In genomic region chr10:31697271-31698168, GRCh38 we compare ENCODE assay signal across 10 cellular contexts.
A peak's percentile ranks its signal among the peaks of the same experiment; 100 is the strongest.
DNase-seq lines count a peak whose midpoint lies in the region; ATAC-seq and TF ChIP-seq lines count a peak whose summit lies in the region.
"Had no signal": no experiment of that assay in that cellular context is flagged by ENCODE, and none has a peak within 500 bp of the region (broad histone marks: within the 10 kb centered on the region; RNA-seq: fewer than 3 reads in every experiment).

No MANE protein-coding gene starts in this region.

- no peaks in the 10 kb centered on the region for H3K9me3 Mint-ChIP-seq in activated naive CD4-positive, alpha-beta T cell treated with anti-CD3 and anti-CD28 coated beads, Interleukin-2, amount 50 U/mL, for 24 hours
- H3K9me3 Mint-ChIP-seq in activated naive CD4-positive, alpha-beta T cell treated with anti-CD3 and anti-CD28 coated beads, Interleukin-2, amount 50 U/mL, for 72 hours, result peaks cover 0 to 5% of the 10 kb centered on the region in 2 donors
- H3K9me3 Mint-ChIP-seq in endodermal cell, result peaks cover 15% of the 10 kb centered on the region
- H3K9me3 Mint-ChIP-seq in activated naive CD8-positive, alpha-beta T cell treated with anti-CD3 and anti-CD28 coated beads for 36 hours, result peaks cover 1% of the 10 kb centered on the region

- no peak overlapping the region for H3K9ac ChIP-seq in endodermal cell (ENCODE audit: extremely low read depth, low read length, poor library complexity, severe bottlenecking)

- ATAC-seq in activated naive CD4-positive, alpha-beta T cell treated with anti-CD3 and anti-CD28 coated beads, Interleukin-2, amount 50 U/mL, for 72 hours, result no peak
- ATAC-seq in aorta (ENCODE audit: low FRiP score), result peak; percentile 91
- no peak for ATAC-seq in HG02759 (IDR thresholded peaks at IDR 0.05; ENCODE audit: unreplicated experiment)

- H3K27ac ChIP-seq in endodermal cell (ENCODE audit: low read depth, low read length) (peak overlapping the region; percentile 62), aorta (ENCODE audit: low read depth in 1 of 2, low read length in 2 of 2) (peak overlapping the region; percentile 98 to 99)
- H3K27ac ChIP-seq: PC-9 had no signal

- intact Hi-C loops in aorta (cut with DNase I), result loop anchor here in 1 of 2 donors (2.0 to 5.0 kb wide), 3 partner anchors 40 to 95 kb away; no protein-coding TSS in a partner anchor

- H3K27ac Mint-ChIP-seq in activated naive CD4-positive, alpha-beta T cell treated with anti-CD3 and anti-CD28 coated beads, Interleukin-2, amount 50 U/mL, for 24 hours, result peak overlapping the region; percentile 18
- no peak overlapping the region for H3K27ac Mint-ChIP-seq in activated naive CD4-positive, alpha-beta T cell treated with anti-CD3 and anti-CD28 coated beads, Interleukin-2, amount 50 U/mL, for 72 hours
- H3K27ac Mint-ChIP-seq in endodermal cell, result no peak overlapping the region
- no peak overlapping the region for H3K27ac Mint-ChIP-seq in activated naive CD8-positive, alpha-beta T cell treated with anti-CD3 and anti-CD28 coated beads for 36 hours

- H3K4me1 ChIP-seq in endodermal cell (ENCODE audit: control insufficient read depth, insufficient read depth, low read length), result no peaks in the 10 kb centered on the region
- H3K4me1 ChIP-seq in aorta (ENCODE audit: control insufficient read depth in 1 of 2, insufficient read depth in 2 of 2, low read length in 2 of 2), result peaks cover 2 to 10% of the 10 kb centered on the region in 2 donors

- no peaks in the 10 kb centered on the region for H3K27me3 Mint-ChIP-seq in activated naive CD4-positive, alpha-beta T cell treated with anti-CD3 and anti-CD28 coated beads, Interleukin-2, amount 50 U/mL, for 24 hours
- H3K27me3 Mint-ChIP-seq in endodermal cell (ENCODE audit: insufficient read depth), result peaks cover 2% of the 10 kb centered on the region
- H3K27me3 Mint-ChIP-seq in activated naive CD8-positive, alpha-beta T cell treated with anti-CD3 and anti-CD28 coated beads for 36 hours, result no peaks in the 10 kb centered on the region

- H3K9me3 ChIP-seq in endodermal cell (ENCODE audit: control insufficient read depth, low read length) (peaks cover 10% of the 10 kb centered on the region), aorta (ENCODE audit: control insufficient read depth, low read length) (no peaks in the 10 kb centered on the region)

- TF ChIP-seq CTCF in endodermal cell (conservative IDR thresholded peaks at IDR 0.05), result no peak

- 89% methylated on average over 12 to 19 of the region's 19 CpGs for WGBS in endodermal cell (ENCODE audit: insufficient coverage in 1 of 2, insufficient read length in 1 of 2), 2 experiments
- 1 to 3% methylated on average over 19 of the region's 19 CpGs for WGBS in aorta, 2 donors

- H3K4me3 Mint-ChIP-seq in activated naive CD4-positive, alpha-beta T cell treated with anti-CD3 and anti-CD28 coated beads, Interleukin-2, amount 50 U/mL, for 24 hours, result no peak overlapping the region
- no peak overlapping the region for H3K4me3 Mint-ChIP-seq in endodermal cell
- H3K4me3 Mint-ChIP-seq in activated naive CD8-positive, alpha-beta T cell treated with anti-CD3 and anti-CD28 coated beads for 36 hours, result no peak overlapping the region

- no peaks in the 10 kb centered on the region for H3K27me3 ChIP-seq in endodermal cell (ENCODE audit: control insufficient read depth, insufficient read depth, low read length, poor library complexity, severe bottlenecking)
- H3K27me3 ChIP-seq in aorta (ENCODE audit: control insufficient read depth in 1 of 2, insufficient read depth in 2 of 2, low read length in 1 of 2), result no peaks in the 10 kb centered on the region

- no peaks in the 10 kb centered on the region for H3K36me3 Mint-ChIP-seq in activated naive CD4-positive, alpha-beta T cell treated with anti-CD3 and anti-CD28 coated beads, Interleukin-2, amount 50 U/mL, for 24 hours
- H3K36me3 Mint-ChIP-seq in activated naive CD4-positive, alpha-beta T cell treated with anti-CD3 and anti-CD28 coated beads, Interleukin-2, amount 50 U/mL, for 72 hours, result peaks cover 0 to 10% of the 10 kb centered on the region in 2 donors
- H3K36me3 Mint-ChIP-seq in endodermal cell (ENCODE audit: low read depth), result peaks cover 3% of the 10 kb centered on the region
- no peaks in the 10 kb centered on the region for H3K36me3 Mint-ChIP-seq in activated naive CD8-positive, alpha-beta T cell treated with anti-CD3 and anti-CD28 coated beads for 36 hours

- H3K36me3 ChIP-seq in endodermal cell (ENCODE audit: control insufficient read depth, insufficient read depth, low read length), result no peaks in the 10 kb centered on the region
- no peaks in the 10 kb centered on the region for H3K36me3 ChIP-seq in aorta (ENCODE audit: control insufficient read depth in 1 of 2, insufficient read depth in 2 of 2, low read length in 1 of 2)

- H3K4me3 ChIP-seq in endodermal cell (ENCODE audit: low read length) (no peak overlapping the region), aorta (ENCODE audit: low read length in 2 of 2) (no peak overlapping the region)
- H3K4me3 ChIP-seq: PC-9 had no signal

- no peak for DNase-seq in activated naive CD4-positive, alpha-beta T cell treated with anti-CD3 and anti-CD28 coated beads, Interleukin-2, amount 50 U/mL, for 72 hours (ENCODE audit: low spot score in 2 of 2)
- DNase-seq in endodermal cell (no peak), myocyte (ENCODE audit: low read depth) (peak; percentile 97), aorta (peak; percentile 95 to 97), NCI-H2029 treated with DMSO at 0.1 percent for 48 hours (lab: John Stamatoyannopoulos, UW) (no peak)
- no peak for DNase-seq in activated naive CD8-positive, alpha-beta T cell treated with anti-CD3 and anti-CD28 coated beads for 36 hours
- DNase-seq: DND-41 had no signal

- H3K4me1 Mint-ChIP-seq in activated naive CD4-positive, alpha-beta T cell treated with anti-CD3 and anti-CD28 coated beads, Interleukin-2, amount 50 U/mL, for 24 hours, result no peaks in the 10 kb centered on the region
- peaks cover 12% of the 10 kb centered on the region for H3K4me1 Mint-ChIP-seq in endodermal cell
- H3K4me1 Mint-ChIP-seq in activated naive CD8-positive, alpha-beta T cell treated with anti-CD3 and anti-CD28 coated beads for 36 hours, result peaks cover 6% of the 10 kb centered on the region

Comparison
In these comparisons a context has a peak if more than half of its experiments do, and no peak if none do; other contexts are left out.
1. DNase-seq: peak in myocyte (single experiment) and aorta (2 of 2); none in activated naive CD4-positive, alpha-beta T cell treated with anti-CD3 and anti-CD28 coated beads, Interleukin-2, amount 50 U/mL, for 72 hours (0 of 2), endodermal cell (single experiment), NCI-H2029 treated with DMSO at 0.1 percent for 48 hours (single experiment) and activated naive CD8-positive, alpha-beta T cell treated with anti-CD3 and anti-CD28 coated beads for 36 hours (single experiment).